Comparison of ENCODE assay signal across 25 cellular contexts in genomic region chr6:15842718-15843117, GRCh38.
A peak's percentile ranks its signal among the peaks of the same experiment; 100 is the strongest.
DNase-seq lines count a peak whose midpoint lies in the region; ATAC-seq, FAIRE-seq and TF ChIP-seq lines count a peak whose summit lies in the region.
"Had no signal": no experiment of that assay in that cellular context is flagged by ENCODE, and none has a peak within 500 bp of the region (broad histone marks: within the 10 kb centered on the region; RNA-seq: fewer than 3 reads in every experiment).

No MANE protein-coding gene starts in this region.

- H3K27me3 ChIP-seq in K562 (ENCODE audit: control insufficient read depth in 2 of 2, insufficient read depth in 2 of 2, low read length in 2 of 2) (no peaks in the 10 kb centered on the region), heart right ventricle (no peaks in the 10 kb centered on the region), parathyroid adenoma (ENCODE audit: control insufficient read depth, insufficient read depth, low read length) (no peaks in the 10 kb centered on the region)
- H3K27me3 ChIP-seq: body of pancreas, thyroid gland had no signal

- no peak overlapping the region for H3K27ac ChIP-seq in K562 (ENCODE audit: extremely low read depth, low read depth, low read length)
- H3K27ac ChIP-seq in heart right ventricle = peak overlapping the region in 5 of 10 donors; percentile 38 to 68 (median 46)
- peak overlapping the region; percentile 13 for H3K27ac ChIP-seq in parathyroid adenoma
- H3K27ac ChIP-seq in coronary artery = peak overlapping the region in 1 of 2 donors; percentile 13
- H3K27ac ChIP-seq: body of pancreas, C4-2B, KMS-11, thyroid gland had no signal

- in situ Hi-C loops in K562 (cut with MboI) = no loop called here

- H3K4me1 ChIP-seq in K562 (replicated peaks in 1 of 2; ENCODE audit: control insufficient read depth in 2 of 2, insufficient read depth in 2 of 2, low read length in 2 of 2) (peaks cover 0 to 7% of the 10 kb centered on the region in 2 experiments; a peak in 2 of 5 replicates), heart right ventricle (peaks cover 0 to 15% (median 0%) of the 10 kb centered on the region in 9 donors), parathyroid adenoma (peaks cover 6% of the 10 kb centered on the region)
- H3K4me1 ChIP-seq: body of pancreas had no signal

- FAIRE-seq in K562 (lab: Jason Lieb, UNC) = no peak
- FAIRE-seq: small intestine had no signal

- H3K79me2 ChIP-seq in K562 (ENCODE audit: control insufficient read depth, insufficient read depth, low read length) (no peaks in the 10 kb centered on the region), parathyroid adenoma (no peaks in the 10 kb centered on the region)

- H2AFZ ChIP-seq in K562 (ENCODE audit: low read depth, low read length) = no peak overlapping the region
- peak overlapping the region; percentile 12 for H2AFZ ChIP-seq in parathyroid adenoma

- no TSS peak for BruUV-seq in K562 (replicated peaks; lab: Mats Ljungman, UMichigan)

- no peaks in the 10 kb centered on the region for H3K9me1 ChIP-seq in K562 (ENCODE audit: control insufficient read depth, insufficient read depth, low read length)

- DNase-seq in COLO829 (ENCODE audit: low spot score) (peak; percentile 43), K562 (ENCODE audit: extremely low read depth in 1 of 4, low spot score in 3 of 4) (no peak), heart right ventricle (no peak), AML-193 (lab: John Stamatoyannopoulos, UW) (no peak), NCI-H2029 treated with DMSO at 0.1 percent for 48 hours (lab: John Stamatoyannopoulos, UW) (no peak), GDM1 (lab: John Stamatoyannopoulos, UW) (no peak), coronary artery (ENCODE audit: low spot score) (no peak)
- DNase-seq: activated CD4-positive, alpha-beta T cell treated with anti-CD3 and anti-CD28 coated beads, Interleukin-2, amount 10 ng/mL, durations not matched to agents 24 days and 14 days; activated naive CD8-positive, alpha-beta T cell treated with anti-CD3 and anti-CD28 coated beads, Interleukin-2, amount 50 U/mL, for 24 hours; activated T-cell treated with anti-CD3 and anti-CD28 coated beads, Interleukin-2, amount 50 U/mL, for 48 hours; HFFc6; hippocampal formation; immature natural killer cell; midbrain; naive thymus-derived CD8-positive, alpha-beta T cell; NCI-H2171 treated with DMSO at 0.1 percent for 48 hours; NK-92 treated with Interleukin-12 subunit alpha and Interleukin-12 subunit beta, amount 100 ng/mL, for 24 hours; occipital lobe; PC-3; small intestine; thyroid gland had no signal

- H3K9me3 ChIP-seq in K562 (replicated peaks; ENCODE audit: control insufficient read depth, insufficient read depth, low read depth, low read length) (no peaks in the 10 kb centered on the region), heart right ventricle (no peaks in the 10 kb centered on the region), parathyroid adenoma (ENCODE audit: control insufficient read depth, low read length) (no peaks in the 10 kb centered on the region)
- H3K9me3 ChIP-seq: body of pancreas, thyroid gland had no signal

- H4K20me1 ChIP-seq in K562 (replicated peaks; ENCODE audit: control insufficient read depth, insufficient read depth, low read length) = no peaks in the 10 kb centered on the region

- H3K4me2 ChIP-seq in K562 (ENCODE audit: insufficient read depth, low read length) = no peak overlapping the region
- H3K4me2 ChIP-seq in parathyroid adenoma (ENCODE audit: low read length) = no peak overlapping the region
- H3K4me2 ChIP-seq: KMS-11 had no signal

- no peak for TF ChIP-seq RAD21 in K562 (CRISPR knock-in tag; conservative IDR thresholded peaks at IDR 0.05 in 1 of 2, IDR thresholded peaks at IDR 0.05 in 1 of 2)

- no peaks in the 10 kb centered on the region for H3K36me3 ChIP-seq in K562 (ENCODE audit: control insufficient read depth, insufficient read depth, low read length)
- H3K36me3 ChIP-seq in heart right ventricle = no peaks in the 10 kb centered on the region
- H3K36me3 ChIP-seq in parathyroid adenoma (ENCODE audit: control insufficient read depth, insufficient read depth, low read length) = no peaks in the 10 kb centered on the region
- H3K36me3 ChIP-seq: thyroid gland had no signal

- H3K4me3 ChIP-seq in K562 = no peak overlapping the region
- no peak overlapping the region for H3K4me3 ChIP-seq in heart right ventricle
- H3K4me3 ChIP-seq in parathyroid adenoma (ENCODE audit: low read depth, low read length) = no peak overlapping the region
- H3K4me3 ChIP-seq in coronary artery = no peak overlapping the region
- H3K4me3 ChIP-seq: body of pancreas, thyroid gland had no signal

- WGBS in K562 (ENCODE audit: insufficient coverage, low coverage, missing lambda C conversion rate) = 34% methylated on average over 3 of the region's 3 CpGs
- WGBS in heart right ventricle, 2 donors = 63 to 71% methylated on average over 3 of the region's 3 CpGs

- intact Hi-C loops in K562 (cut with micrococcal nuclease) = no loop called here
- intact Hi-C loops in heart right ventricle (cut with DNase I) = no loop called here

- CTCF ChIA-PET in K562 (lab: Yijun Ruan, JAX; ENCODE audit: low intra/inter-chr PET ratio) = no interaction called here

- H3K9ac ChIP-seq in K562 (ENCODE audit: insufficient read depth in 1 of 2, low read depth in 2 of 2, low read length in 2 of 2) = no peak overlapping the region
- H3K9ac ChIP-seq in parathyroid adenoma = no peak overlapping the region
- H3K9ac ChIP-seq: KMS-11 had no signal

- TF ChIP-seq POLR2A in K562 (conservative IDR thresholded peaks at IDR 0.05) = no peak

- TF ChIP-seq CTCF in K562 (IDR thresholded peaks at IDR 0.05 in 2 of 3, conservative IDR thresholded peaks at IDR 0.05 in 1 of 3; ENCODE audit: insufficient read depth in 2 of 3, low read depth in 1 of 3, low read length in 3 of 3) (no peak), heart right ventricle (IDR thresholded peaks at IDR 0.05) (no peak), parathyroid adenoma (IDR thresholded peaks at IDR 0.05) (no peak), coronary artery (IDR thresholded peaks at IDR 0.05) (no peak)

- TF ChIP-seq EP300 in K562 (IDR thresholded peaks at IDR 0.05; ENCODE audit: low read length) = no peak

- POLR2A ChIA-PET in K562 (lab: Yijun Ruan, JAX) = interaction anchor here (0.6 to 1.0 kb wide), 2 partner anchors 10 to 146 kb away, joined by 3 to 4 read pairs; no protein-coding TSS in a partner anchor

- ATAC-seq in K562 = no peak
- peak in 7 of 8 donors; percentile 27 to 71 (median 51) for ATAC-seq in heart right ventricle
- ATAC-seq: activated naive CD8-positive, alpha-beta T cell treated with anti-CD3 and anti-CD28 coated beads, Interleukin-2, amount 50 U/mL, for 24 hours; naive thymus-derived CD8-positive, alpha-beta T cell; PC-3 had no signal

TF ChIP-seq in K562, 482 proteins besides CTCF, POLR2A, EP300 and RAD21:
- no peak for TF ChIP-seq NR4A1 (CRISPR knock-in tag; IDR thresholded peaks at IDR 0.05)
- no peak for TF ChIP-seq NR4A1 (tag; IDR thresholded peaks at IDR 0.05)
- TF ChIP-seq PTTG1 (tag; IDR thresholded peaks at IDR 0.05; ENCODE audit: low read depth) = 0 out of 2 replicates have a peak, but pooled peaks have one; percentile 2
